12 cellular contexts compared by ENCODE assay signal in the genomic region with DNA sequence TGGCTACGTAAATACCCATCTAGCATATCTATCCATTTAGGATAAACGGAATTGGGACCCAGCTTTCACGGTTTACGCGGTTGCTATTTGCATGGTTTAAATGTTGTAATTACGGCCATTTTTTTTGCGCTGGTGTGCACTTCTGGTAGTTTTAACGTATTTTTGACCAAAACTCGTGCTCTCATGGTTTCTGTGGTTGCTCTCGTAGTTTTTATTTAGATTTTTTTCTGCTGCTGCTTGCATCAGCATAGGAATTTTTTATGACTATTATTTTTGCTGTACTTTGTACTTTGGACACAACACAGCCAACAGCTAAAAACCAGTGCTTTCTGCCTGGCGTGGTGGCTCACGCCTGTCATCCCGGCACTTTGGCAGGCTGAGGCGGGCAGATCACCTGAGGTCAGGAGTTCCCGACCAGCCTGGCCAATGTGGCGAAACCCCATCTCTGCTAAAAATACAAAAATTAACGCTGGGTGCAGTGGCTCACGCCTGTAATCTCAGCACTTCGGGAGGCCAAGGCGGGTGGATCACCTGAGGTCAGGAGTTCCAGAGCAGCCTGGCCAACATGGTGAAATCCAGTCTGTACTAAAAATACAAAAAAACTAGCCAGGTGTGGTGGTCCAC. TPM values are rescaled to one million over a fixed set of nuclear protein-coding genes. Genes with fewer than 3 reads are reported as not detected.
DNase-seq lines count a peak whose midpoint lies in the region; ATAC-seq and TF ChIP-seq lines count a peak whose summit lies in the region.
"Had no signal": no experiment of that assay in that cellular context is flagged by ENCODE, and none has a peak within 500 bp of the region (broad histone marks: within the 10 kb centered on the region; RNA-seq: fewer than 3 reads in every experiment).

No MANE protein-coding gene starts in this region.

- ATAC-seq in HG02973 (IDR thresholded peaks at IDR 0.05; ENCODE audit: unreplicated experiment) (peak; percentile 30), GM21529 (IDR thresholded peaks at IDR 0.05; ENCODE audit: unreplicated experiment) (no peak), GM18907 (IDR thresholded peaks at IDR 0.05; ENCODE audit: unreplicated experiment) (no peak)

- TF ChIP-seq CTCF in liver (IDR thresholded peaks at IDR 0.05; ENCODE audit: low read depth, low read length, missing input control) = no peak
- TF ChIP-seq CTCF in chondrocyte (IDR thresholded peaks at IDR 0.05) = no peak

- H3K27me3 Mint-ChIP-seq in chondrocyte (ENCODE audit: low read depth) = peaks cover 2% of the 10 kb centered on the region

- TF ChIP-seq RAD21 in liver (IDR thresholded peaks at IDR 0.05) = no peak

- H3K4me1 Mint-ChIP-seq in chondrocyte (ENCODE audit: low read depth) = peaks cover 13% of the 10 kb centered on the region

- H3K9ac ChIP-seq in SK-N-MC (ENCODE audit: insufficient read length) (peak overlapping the region; percentile 61), liver (ENCODE audit: low read depth in 1 of 2, low read length in 2 of 2) (no peak overlapping the region)

- DNase-seq in CD1c-positive myeloid dendritic cell (ENCODE audit: extremely low spot score) (peak; percentile 78), SK-N-MC (ENCODE audit: low read depth, low spot score) (no peak), T-helper 9 cell (no peak), chondrocyte (ENCODE audit: low spot score) (no peak)
- DNase-seq: activated CD4-positive, alpha-beta T cell treated with anti-CD3 and anti-CD28 coated beads for 4 hours; BE2C; mesendoderm; NCI-H2107 had no signal

- peaks cover 4 to 23% (median 12%) of the 10 kb centered on the region in 4 donors for H3K4me1 ChIP-seq in liver (ENCODE audit: control insufficient read depth in 4 of 4, insufficient read depth in 4 of 4, low read length in 3 of 4)

- no peaks in the 10 kb centered on the region for H3K9me3 Mint-ChIP-seq in chondrocyte (ENCODE audit: low read depth)

- 48% methylated on average over 20 of the region's 20 CpGs for whole genome bisulfite sequencing in liver

- H3K4me3 Mint-ChIP-seq in chondrocyte (ENCODE audit: unreplicated experiment) = no peak overlapping the region

- no peaks in the 10 kb centered on the region for H3K27me3 ChIP-seq in liver (ENCODE audit: control insufficient read depth in 4 of 4, insufficient read depth in 4 of 4, low read length in 3 of 4)
- H3K27me3 ChIP-seq: BE2C had no signal

- no peaks in the 10 kb centered on the region for H3K9me3 ChIP-seq in SK-N-MC (ENCODE audit: low read depth, low read length)
- no peaks in the 10 kb centered on the region for H3K9me3 ChIP-seq in liver (ENCODE audit: control insufficient read depth in 4 of 4, low read length in 3 of 4)
- H3K9me3 ChIP-seq: BE2C had no signal

- H3K4me3 ChIP-seq in SK-N-MC = peak overlapping the region; percentile 62
- H3K4me3 ChIP-seq in liver (ENCODE audit: low read depth in 1 of 3, low read length in 3 of 3) = no peak overlapping the region

- H3K36me3 Mint-ChIP-seq in chondrocyte (ENCODE audit: low read depth) = no peaks in the 10 kb centered on the region

- H3K36me3 ChIP-seq in SK-N-MC (ENCODE audit: insufficient read depth, low read length) = no peaks in the 10 kb centered on the region
- H3K36me3 ChIP-seq in liver (ENCODE audit: control insufficient read depth in 4 of 4, insufficient read depth in 3 of 4, low read depth in 1 of 4, low read length in 3 of 4) = no peaks in the 10 kb centered on the region
- H3K36me3 ChIP-seq: BE2C had no signal

- no peak overlapping the region for H3K27ac Mint-ChIP-seq in chondrocyte (ENCODE audit: unreplicated experiment)

- H3K27ac ChIP-seq in SK-N-MC (peak overlapping the region; percentile 87), liver (ENCODE audit: low read depth in 1 of 2, low read length in 2 of 2) (peak overlapping the region; percentile 87 to 89)

TF ChIP-seq in liver, 16 proteins besides CTCF, POLR2A, EP300 and RAD21:
- TF ChIP-seq FOXA2 (IDR thresholded peaks at IDR 0.05) (no peak), SP1 (IDR thresholded peaks at IDR 0.05) (peak; percentile 85), RXRA (IDR thresholded peaks at IDR 0.05) (peak; percentile 82 to 88), YY1 (IDR thresholded peaks at IDR 0.05) (peak; percentile 45), HNF4G (IDR thresholded peaks at IDR 0.05) (peak; percentile 85), HNF4A (conservative IDR thresholded peaks at IDR 0.05) (peak; percentile 92 to 95), NR2F2 (IDR thresholded peaks at IDR 0.05) (no peak), JUND (IDR thresholded peaks at IDR 0.05) (no peak), GABPA (IDR thresholded peaks at IDR 0.05 in 1 of 2, conservative IDR thresholded peaks at IDR 0.05 in 1 of 2) (peak in 1 of 2 donors; percentile 10), FOXA1 (IDR thresholded peaks at IDR 0.05) (no peak), TAF1 (conservative IDR thresholded peaks at IDR 0.05) (no peak), EGR1 (IDR thresholded peaks at IDR 0.05; ENCODE audit: low read depth in 2 of 2) (no peak)
- TF ChIP-seq, protein P1, sequence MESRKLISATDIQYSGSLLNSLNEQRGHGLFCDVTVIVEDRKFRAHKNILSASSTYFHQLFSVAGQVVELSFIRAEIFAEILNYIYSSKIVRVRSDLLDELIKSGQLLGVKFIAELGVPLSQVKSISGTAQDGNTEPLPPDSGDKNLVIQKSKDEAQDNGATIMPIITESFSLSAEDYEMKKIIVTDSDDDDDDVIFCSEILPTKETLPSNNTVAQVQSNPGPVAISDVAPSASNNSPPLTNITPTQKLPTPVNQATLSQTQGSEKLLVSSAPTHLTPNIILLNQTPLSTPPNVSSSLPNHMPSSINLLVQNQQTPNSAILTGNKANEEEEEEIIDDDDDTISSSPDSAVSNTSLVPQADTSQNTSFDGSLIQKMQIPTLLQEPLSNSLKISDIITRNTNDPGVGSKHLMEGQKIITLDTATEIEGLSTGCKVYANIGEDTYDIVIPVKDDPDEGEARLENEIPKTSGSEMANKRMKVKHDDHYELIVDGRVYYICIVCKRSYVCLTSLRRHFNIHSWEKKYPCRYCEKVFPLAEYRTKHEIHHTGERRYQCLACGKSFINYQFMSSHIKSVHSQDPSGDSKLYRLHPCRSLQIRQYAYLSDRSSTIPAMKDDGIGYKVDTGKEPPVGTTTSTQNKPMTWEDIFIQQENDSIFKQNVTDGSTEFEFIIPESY (IDR thresholded peaks at IDR 0.05) = peak; percentile 11
- TF ChIP-seq, protein P2, sequence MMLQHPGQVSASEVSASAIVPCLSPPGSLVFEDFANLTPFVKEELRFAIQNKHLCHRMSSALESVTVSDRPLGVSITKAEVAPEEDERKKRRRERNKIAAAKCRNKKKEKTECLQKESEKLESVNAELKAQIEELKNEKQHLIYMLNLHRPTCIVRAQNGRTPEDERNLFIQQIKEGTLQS (IDR thresholded peaks at IDR 0.05) = peak; percentile 62
- TF ChIP-seq, protein P3, sequence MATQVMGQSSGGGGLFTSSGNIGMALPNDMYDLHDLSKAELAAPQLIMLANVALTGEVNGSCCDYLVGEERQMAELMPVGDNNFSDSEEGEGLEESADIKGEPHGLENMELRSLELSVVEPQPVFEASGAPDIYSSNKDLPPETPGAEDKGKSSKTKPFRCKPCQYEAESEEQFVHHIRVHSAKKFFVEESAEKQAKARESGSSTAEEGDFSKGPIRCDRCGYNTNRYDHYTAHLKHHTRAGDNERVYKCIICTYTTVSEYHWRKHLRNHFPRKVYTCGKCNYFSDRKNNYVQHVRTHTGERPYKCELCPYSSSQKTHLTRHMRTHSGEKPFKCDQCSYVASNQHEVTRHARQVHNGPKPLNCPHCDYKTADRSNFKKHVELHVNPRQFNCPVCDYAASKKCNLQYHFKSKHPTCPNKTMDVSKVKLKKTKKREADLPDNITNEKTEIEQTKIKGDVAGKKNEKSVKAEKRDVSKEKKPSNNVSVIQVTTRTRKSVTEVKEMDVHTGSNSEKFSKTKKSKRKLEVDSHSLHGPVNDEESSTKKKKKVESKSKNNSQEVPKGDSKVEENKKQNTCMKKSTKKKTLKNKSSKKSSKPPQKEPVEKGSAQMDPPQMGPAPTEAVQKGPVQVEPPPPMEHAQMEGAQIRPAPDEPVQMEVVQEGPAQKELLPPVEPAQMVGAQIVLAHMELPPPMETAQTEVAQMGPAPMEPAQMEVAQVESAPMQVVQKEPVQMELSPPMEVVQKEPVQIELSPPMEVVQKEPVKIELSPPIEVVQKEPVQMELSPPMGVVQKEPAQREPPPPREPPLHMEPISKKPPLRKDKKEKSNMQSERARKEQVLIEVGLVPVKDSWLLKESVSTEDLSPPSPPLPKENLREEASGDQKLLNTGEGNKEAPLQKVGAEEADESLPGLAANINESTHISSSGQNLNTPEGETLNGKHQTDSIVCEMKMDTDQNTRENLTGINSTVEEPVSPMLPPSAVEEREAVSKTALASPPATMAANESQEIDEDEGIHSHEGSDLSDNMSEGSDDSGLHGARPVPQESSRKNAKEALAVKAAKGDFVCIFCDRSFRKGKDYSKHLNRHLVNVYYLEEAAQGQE (IDR thresholded peaks at IDR 0.05) = peak; percentile 34
- TF ChIP-seq, protein P4, sequence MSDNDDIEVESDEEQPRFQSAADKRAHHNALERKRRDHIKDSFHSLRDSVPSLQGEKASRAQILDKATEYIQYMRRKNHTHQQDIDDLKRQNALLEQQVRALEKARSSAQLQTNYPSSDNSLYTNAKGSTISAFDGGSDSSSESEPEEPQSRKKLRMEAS (IDR thresholded peaks at IDR 0.05) = no peak
TF ChIP-seq in liver: peak in this region for 9.

RNA-seq across cellular contexts. Expression of a gene that starts 32.6 kb away (rescaled TPM):
- total RNA-seq in liver (10 to 100 TPM; 21.6 to 28.0 TPM), chondrocyte (74.6 to 100 TPM (median 76.1 TPM) in 3 replicates)
- 100 to 1,000 TPM in 1 of 2 donors, 10 to 100 TPM in 1; 58.8 to 137 TPM for polyA plus RNA-seq in liver

RNA-seq across cellular contexts. Expression of a gene that starts 34.7 kb away (rescaled TPM):
- total RNA-seq in liver (10 to 100 TPM in 1 of 2 donors, 1 to 10 TPM in 1; 2.5 to 24.8 TPM), chondrocyte (0.15 to 0.26 TPM in 2 of 3 replicates, not detected in the other)
- under 1 TPM; 0.39 to 0.50 TPM for polyA plus RNA-seq in liver
